Comparison of ENCODE assay signal across 22 cellular contexts in genomic region chr4:11223261-11223660, GRCh38.
A peak's percentile ranks its signal among the peaks of the same experiment; 100 is the strongest.
DNase-seq lines count a peak whose midpoint lies in the region; ATAC-seq and TF ChIP-seq lines count a peak whose summit lies in the region.
"Had no signal": no experiment of that assay in that cellular context is flagged by ENCODE, and none has a peak within 500 bp of the region (broad histone marks: within the 10 kb centered on the region; RNA-seq: fewer than 3 reads in every experiment).

No MANE protein-coding gene starts in this region.

- TF ChIP-seq CTCF in prostate gland (IDR thresholded peaks at IDR 0.05), result no peak

- ATAC-seq in GM18505 (IDR thresholded peaks at IDR 0.05; ENCODE audit: unreplicated experiment) (no peak), HG03565 (IDR thresholded peaks at IDR 0.05; ENCODE audit: unreplicated experiment) (no peak)
- ATAC-seq: activated CD4-positive, CD25-positive, alpha-beta regulatory T cell treated with anti-CD3 and anti-CD28 coated beads, Interleukin-2, amount 50 U/mL, for 24 hours; activated CD8-positive, alpha-beta T cell treated with anti-CD3 and anti-CD28 coated beads for 36 hours; activated T-cell treated with anti-CD3 and anti-CD28 coated beads, Interleukin-2, amount 50 U/mL, for 4 hours had no signal

- H3K9me3 ChIP-seq in prostate gland, result no peaks in the 10 kb centered on the region
- H3K9me3 ChIP-seq: MG63, ovary, sigmoid colon had no signal

- no peak for TF ChIP-seq POLR2A in GM18505 (IDR thresholded peaks at IDR 0.05; ENCODE audit: borderline replicate concordance, extremely low read depth, insufficient read depth, insufficient read length)
- no peak for TF ChIP-seq POLR2A in prostate gland (IDR thresholded peaks at IDR 0.05)

- no peaks in the 10 kb centered on the region for H3K4me1 ChIP-seq in prostate gland (replicated peaks)
- H3K4me1 ChIP-seq: sigmoid colon had no signal

- no peaks in the 10 kb centered on the region for H3K36me3 ChIP-seq in prostate gland
- H3K36me3 ChIP-seq: MG63, ovary, sigmoid colon had no signal

- no peak overlapping the region for H3K27ac ChIP-seq in prostate gland
- H3K27ac ChIP-seq: C4-2B, ovary, sigmoid colon had no signal

- DNase-seq in DMS153 treated with DMSO at 0.1 percent for 48 hours (lab: John Stamatoyannopoulos, UW; ENCODE audit: unreplicated experiment) (peak; percentile 62), NCI-H2029 (lab: John Stamatoyannopoulos, UW) (peak; percentile 63), NCI-H510A (lab: John Stamatoyannopoulos, UW) (peak; percentile 67), left kidney (ENCODE audit: low read depth, low spot score) (peak; percentile 93), prostate gland (ENCODE audit: low spot score) (no peak)
- DNase-seq in NK-92 treated with Interleukin-12 subunit alpha and Interleukin-12 subunit beta, amount 100 ng/mL, for 24 hours (lab: John Stamatoyannopoulos, UW), result no peak
- DNase-seq: activated CD8-positive, alpha-beta T cell treated with anti-CD3 and anti-CD28 coated beads for 36 hours; activated naive CD4-positive, alpha-beta T cell treated with anti-CD3 and anti-CD28 coated beads, Interleukin-2, amount 10 ng/mL, durations not matched to agents 7 days and 5 days; activated T-cell treated with anti-CD3 and anti-CD28 coated beads, Interleukin-2, amount 50 U/mL, for 4 hours; anterior cingulate cortex; DMS53; foreskin fibroblast; hippocampal formation; mammary epithelial cell; MG63; NCI-H446 treated with DMSO at 0.1 percent for 48 hours; ovary; sigmoid colon had no signal

- H3K27me3 ChIP-seq in prostate gland (replicated peaks; ENCODE audit: insufficient read depth), result no peaks in the 10 kb centered on the region
- H3K27me3 ChIP-seq: MG63, ovary, sigmoid colon had no signal

- intact Hi-C loops in prostate gland (cut with DNase I), result no loop called here

- WGBS in prostate gland, result 36% methylated on average over 6 of the region's 6 CpGs

- H3K4me3 ChIP-seq in prostate gland, result no peak overlapping the region
- H3K4me3 ChIP-seq: MG63, ovary, sigmoid colon had no signal

Comparison
In these comparisons a context has a peak if more than half of its experiments do, and no peak if none do; other contexts are left out.
1. DNase-seq: peak in DMS153 treated with DMSO at 0.1 percent for 48 hours (single experiment), NCI-H2029 (single experiment), NCI-H510A (single experiment) and left kidney (single experiment); none in NK-92 treated with Interleukin-12 subunit alpha and Interleukin-12 subunit beta, amount 100 ng/mL, for 24 hours (single experiment) and prostate gland (single experiment).